8 cellular contexts compared by ENCODE assay signal in the genomic region with DNA sequence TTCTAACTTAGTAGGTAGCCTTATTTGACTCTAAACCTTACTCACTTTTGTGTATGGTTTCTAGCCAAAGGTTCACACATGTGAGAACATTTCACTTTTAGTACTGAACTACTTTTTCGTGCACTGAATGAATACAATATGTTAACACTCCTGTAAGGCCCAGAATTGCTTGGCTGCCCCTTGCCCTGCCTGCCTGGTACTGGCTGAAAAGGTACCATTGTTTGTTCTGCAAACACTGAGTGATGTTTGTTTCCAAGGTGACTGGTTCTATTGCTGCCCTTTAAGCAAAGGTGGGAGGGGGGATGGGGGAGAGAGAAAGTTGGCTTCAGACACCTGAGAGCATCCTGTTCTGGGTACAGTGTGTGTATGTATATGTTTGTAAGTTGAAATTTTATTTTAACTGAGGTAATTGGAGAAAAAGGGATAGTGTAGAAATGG. TPM values are rescaled to one million over a fixed set of nuclear protein-coding genes. Genes with fewer than 3 reads are reported as not detected.
A peak's percentile ranks its signal among the peaks of the same experiment; 100 is the strongest.
DNase-seq lines count a peak whose midpoint lies in the region; ATAC-seq, FAIRE-seq and TF ChIP-seq lines count a peak whose summit lies in the region.

No MANE protein-coding gene starts in this region.

- no TSS peak for BruUV-seq in GM12878 (replicated peaks; lab: Mats Ljungman, UMichigan)

- in situ Hi-C loops in GM12878 (cut with MboI) = no loop called here

- POLR2A ChIA-PET in GM12878 (lab: Charles Lee) (interaction anchor here (2.3 to 5.4 kb wide), 4 partner anchors 8 to 29 kb away, joined by 8 to 63 read pairs (median 16); no protein-coding TSS in a partner anchor), GM10248 (lab: Yijun Ruan, JAX) (no interaction called here)

- H3K4me2 ChIP-seq in GM12878 (ENCODE audit: control insufficient read depth, insufficient read depth) = peak overlapping the region; percentile 80
- no peak overlapping the region for H3K4me2 ChIP-seq in osteoblast (ENCODE audit: insufficient read depth, low read length)

- DNase-seq in GM18507 (ENCODE audit: extremely low spot score, insufficient read length, low read depth) (no peak), NCI-H2196 (lab: John Stamatoyannopoulos, UW; ENCODE audit: unreplicated experiment) (peak; percentile 87), GM12878 (ENCODE audit: low read depth, low spot score) (no peak), mucosa of gallbladder (ENCODE audit: low spot score) (peak; percentile 67), osteoblast (ENCODE audit: insufficient read length, low spot score, missing footprints) (no peak), GM10248 (ENCODE audit: extremely low spot score) (no peak), NCI-H446 treated with DMSO at 0.1 percent for 48 hours (lab: John Stamatoyannopoulos, UW) (no peak)

- H3K9me3 ChIP-seq in GM12878 (replicated peaks; ENCODE audit: control insufficient read depth, insufficient read depth, low read length) (no peaks in the 10 kb centered on the region), osteoblast (ENCODE audit: low read depth, low read length) (no peaks in the 10 kb centered on the region)

- CTCF ChIA-PET in GM12878 (lab: Yijun Ruan, JAX) (interaction anchor here (0.9 to 7.7 kb wide), 8 partner anchors 8 to 103 kb away, joined by 3 to 63 read pairs (median 8); no protein-coding TSS in a partner anchor), GM10248 (lab: Yijun Ruan, JAX) (interaction anchor here (0.8 to 2.4 kb wide), 5 partner anchors 8 to 350 kb away, joined by 3 to 13 read pairs (median 7); no protein-coding TSS in a partner anchor)

- RAD21 ChIA-PET in GM12878 (lab: Charles Lee; ENCODE audit: unreplicated experiment) = interaction anchor here (0.9 to 6.0 kb wide), 10 partner anchors 8 to 220 kb away, joined by 3 to 87 read pairs (median 14); no protein-coding TSS in a partner anchor

- TF ChIP-seq CTCF in GM12878 (IDR thresholded peaks at IDR 0.05 in 2 of 3, conservative IDR thresholded peaks at IDR 0.05 in 1 of 3; ENCODE audit: control insufficient read depth in 2 of 3, extremely low read depth in 1 of 3, insufficient read depth in 1 of 3, low read depth in 3 of 3, low read length in 3 of 3) (no peak), osteoblast (IDR thresholded peaks at IDR 0.05; ENCODE audit: extremely low read depth, low read depth, low read length) (no peak), GM10248 (IDR thresholded peaks at IDR 0.05; ENCODE audit: control extremely low read depth, extremely low read depth, low read depth, missing control alignments) (no peak)

- H3K4me1 ChIP-seq in GM12878 (ENCODE audit: control insufficient read depth, insufficient read depth, low read length) = peaks cover 84% of the 10 kb centered on the region
- H3K4me1 ChIP-seq in osteoblast (ENCODE audit: insufficient read depth, low read length) = peaks cover 21% of the 10 kb centered on the region

- intact Hi-C loops in GM12878 (cut with micrococcal nuclease; ENCODE audit: unreplicated experiment) = no loop called here

- no peak for TF ChIP-seq POLR2A in GM12878 (IDR thresholded peaks at IDR 0.05; ENCODE audit: low read depth, low read length)

- peak; percentile 31 for FAIRE-seq in GM18507 (lab: Jason Lieb, UNC)
- FAIRE-seq in GM12878 (lab: Jason Lieb, UNC) = peak; percentile 7

- no peak for TF ChIP-seq RAD21 in GM12878 (IDR thresholded peaks at IDR 0.05; ENCODE audit: insufficient read depth, low read depth, low read length)

- no peaks in the 10 kb centered on the region for H3K27me3 ChIP-seq in GM12878 (replicated peaks in 1 of 2; ENCODE audit: control insufficient read depth in 2 of 2, insufficient read depth in 2 of 2, low read length in 1 of 2)
- no peaks in the 10 kb centered on the region for H3K27me3 ChIP-seq in osteoblast (ENCODE audit: insufficient read depth, low read length)

- H2AFZ ChIP-seq in GM12878 (ENCODE audit: control insufficient read depth, low read depth, low read length) (no peak overlapping the region), osteoblast (ENCODE audit: low read length) (no peak overlapping the region)

- H3K4me3 ChIP-seq in GM12878 (no peak overlapping the region), osteoblast (ENCODE audit: insufficient read depth, low read length) (no peak overlapping the region)

- no peak overlapping the region for H3K9ac ChIP-seq in GM12878 (ENCODE audit: control insufficient read depth, insufficient read depth, low read length)

- 0% methylated on average over 1 of the region's 1 CpG for WGBS in GM12878 (ENCODE audit: insufficient coverage, insufficient replicate concordance, low lambda C conversion rate, missing lambda C conversion rate)

- no peak for TF ChIP-seq EP300 in GM12878 (IDR thresholded peaks at IDR 0.05; ENCODE audit: borderline replicate concordance in 1 of 2, control insufficient read depth in 1 of 2, low read depth in 2 of 2, low read length in 2 of 2)

- SMC1A ChIA-PET in GM12878 (lab: Charles Lee; ENCODE audit: uncharacterized antibody, unreplicated experiment) = interaction anchor here (0.9 to 14.1 kb wide), 16 partner anchors 7 to 339 kb away, joined by 3 to 256 read pairs (median 6); no protein-coding TSS in a partner anchor

- ATAC-seq in GM12878 (peak; percentile 28), GM21447 (IDR thresholded peaks at IDR 0.05; ENCODE audit: unreplicated experiment) (no peak)

- peaks cover 98% of the 10 kb centered on the region for H3K79me2 ChIP-seq in GM12878 (ENCODE audit: control insufficient read depth, insufficient read depth, low read length)
- H3K79me2 ChIP-seq in osteoblast (ENCODE audit: insufficient read depth, low read length) = peaks cover 91% of the 10 kb centered on the region

- H4K20me1 ChIP-seq in GM12878 (ENCODE audit: control insufficient read depth, insufficient read depth) (no peaks in the 10 kb centered on the region; the same call in 1 of the 2 replicates), osteoblast (ENCODE audit: insufficient read depth, low read length) (peaks cover 27% of the 10 kb centered on the region)

- H3K27ac ChIP-seq in GM12878 (ENCODE audit: control insufficient read depth, insufficient read depth) (peak overlapping the region; percentile 88), osteoblast (ENCODE audit: low read depth, low read length) (no peak overlapping the region)

- H3K36me3 ChIP-seq in GM12878 (ENCODE audit: control insufficient read depth in 2 of 2, insufficient read depth in 2 of 2, low read length in 1 of 2) (peaks cover 2% of the 10 kb centered on the region in 2 experiments; a peak in 3 of 4 replicates), osteoblast (ENCODE audit: insufficient read depth, low read length) (no peaks in the 10 kb centered on the region)

TF ChIP-seq in GM12878, 131 proteins besides CTCF, POLR2A, EP300 and RAD21:
- TF ChIP-seq MXI1 (IDR thresholded peaks at IDR 0.05; ENCODE audit: low read depth, low read length) (no peak), NR2C1 (IDR thresholded peaks at IDR 0.05) (no peak), IKZF2 (IDR thresholded peaks at IDR 0.05) (0 out of 4 replicates have a peak, but pooled peaks of 1 of the 2 experiments have one; percentile 15), CHD4 (IDR thresholded peaks at IDR 0.05) (0 out of 2 replicates have a peak, but pooled peaks have one; percentile 45)

RNA-seq across cellular contexts. Expression of a gene that starts 31.2 kb away (rescaled TPM):
- total RNA-seq in GM12878 (2013; cell fraction: nucleolus; rRNA removed) = 160 and 173 TPM in 2 replicates
- 12.3 and 14.9 TPM in 2 replicates for total RNA-seq in GM12878 (2014; rRNA removed)
- total RNA-seq in GM12878 (2014; rRNA removed; fragmentation: Illumina TruSeq; extraction: Trizol) = 12.4 and 12.5 TPM in 2 replicates
- total RNA-seq in GM12878 (2021) = 27.3 and 30.3 TPM in 2 replicates
- 5.8 TPM for polyA plus RNA-seq in GM12878 (2011; ENCODE audit: low read depth)
- polyA plus RNA-seq in GM12878 (2011; rRNA removed) = 2.9 and 3.1 TPM in 2 replicates
- polyA plus RNA-seq in GM12878 (2011; cell fraction: cytosol; rRNA removed) = 2.9 and 4.9 TPM in 2 replicates
- 13.5 and 17.6 TPM in 2 replicates for polyA plus RNA-seq in GM12878 (2011; cell fraction: nucleus; rRNA removed)
- polyA plus RNA-seq in GM12878 (2012) = 11.1 and 11.2 TPM in 2 replicates
- polyA plus RNA-seq in GM12878 (2014; fragmentation: Illumina TruSeq; extraction: Trizol) = 4.4 and 7.2 TPM in 2 replicates
- 1 to 10 TPM; 1.9 to 2.1 TPM for polyA plus RNA-seq in GM12878 (2014; fragmentation: Nextera tagmentation; extraction: Ambion mirVana)
- polyA plus RNA-seq in GM12878 (2014; rRNA removed) = 9.3 and 11.3 TPM in 2 replicates
- 1 to 10 TPM; 7.9 to 9.9 TPM for polyA plus RNA-seq in GM12878 (2016; fragmentation: Nextera tagmentation; extraction: Ambion mirVana)
- 39.6 and 43.2 TPM in 2 replicates for polyA minus RNA-seq in GM12878 (2011; rRNA and poly(A)+ RNA removed)
- 10.9 and 14.4 TPM in 2 replicates for polyA minus RNA-seq in GM12878 (2011; cell fraction: cytosol; rRNA and poly(A)+ RNA removed)
- polyA minus RNA-seq in GM12878 (2011; cell fraction: nucleus; rRNA and poly(A)+ RNA removed) = 39.0 and 65.1 TPM in 2 replicates
- 74.3 TPM for total RNA-seq in mucosa of gallbladder
- 25.9 and 29.3 TPM in 2 replicates for total RNA-seq in osteoblast

Comparison
In these comparisons a context has a peak if more than half of its experiments do, and no peak if none do; other contexts are left out.
1. DNase-seq: peak in NCI-H2196 (single experiment) and mucosa of gallbladder (single experiment); none in GM18507 (single experiment), GM12878 (single experiment), osteoblast (single experiment), GM10248 (single experiment) and NCI-H446 treated with DMSO at 0.1 percent for 48 hours (single experiment).